Comparison of ENCODE assay signal across 8 cellular contexts in the genomic region with DNA sequence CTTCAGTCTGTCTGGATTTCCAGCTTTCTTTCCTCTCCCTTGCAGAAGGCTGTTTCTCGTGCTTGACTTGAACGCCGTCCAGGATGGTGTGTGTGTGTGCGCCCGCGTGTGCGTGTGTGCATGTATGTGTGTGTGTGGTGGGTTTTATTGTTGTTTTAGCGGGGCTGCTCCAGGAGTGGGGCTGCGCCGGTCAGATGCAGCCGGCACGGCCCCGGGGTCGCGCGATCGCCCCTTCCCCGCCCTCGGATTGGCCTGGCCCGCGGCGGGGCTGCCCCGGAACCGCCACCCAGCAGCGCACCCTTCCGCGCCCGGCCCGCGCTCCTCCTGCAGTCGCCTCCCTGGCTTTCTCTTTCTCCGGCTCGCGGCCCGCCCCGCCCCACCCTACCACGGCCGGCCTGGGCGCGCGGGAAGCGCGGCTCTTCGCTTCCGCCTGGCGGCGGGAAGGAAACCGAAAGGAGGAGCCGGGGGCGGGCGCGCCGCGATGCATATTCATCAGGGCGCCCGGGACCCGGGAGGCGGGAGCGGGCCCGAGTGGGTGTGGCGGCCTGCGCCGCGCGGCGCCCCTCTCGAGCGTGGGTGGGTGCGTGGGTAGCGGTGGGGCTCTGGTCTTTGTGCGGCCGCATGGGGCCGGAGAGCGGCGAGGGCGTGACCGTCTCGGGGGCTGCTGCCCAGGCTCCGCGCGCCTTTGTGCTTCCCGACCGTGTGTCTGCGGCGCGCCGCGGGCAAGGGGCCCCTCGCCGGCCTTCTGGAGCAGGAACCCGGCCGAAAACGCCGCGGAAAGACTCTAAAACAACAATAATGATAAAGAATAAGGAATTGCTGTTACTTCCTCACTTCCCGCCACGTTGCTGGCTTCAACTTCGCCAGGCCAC. TPM values are rescaled to one million over a fixed set of nuclear protein-coding genes. Genes with fewer than 3 reads are reported as not detected.
DNase-seq lines count a peak whose midpoint lies in the region; ATAC-seq and TF ChIP-seq lines count a peak whose summit lies in the region.

No MANE protein-coding gene starts in this region.

- TF ChIP-seq POLR2A in erythroblast (IDR thresholded peaks at IDR 0.05; ENCODE audit: low read length), result peak; percentile 41

- peak overlapping the region; percentile 69 for H3K4me3 ChIP-seq in mucosa of stomach (ENCODE audit: low read length)

- H3K9ac ChIP-seq in mucosa of stomach (ENCODE audit: low read length), result peak overlapping the region; percentile 91

- no peaks in the 10 kb centered on the region for H3K27me3 ChIP-seq in mucosa of stomach (ENCODE audit: control insufficient read depth, insufficient read depth, low read length)

- DNase-seq in Caki2 (ENCODE audit: low read depth), result peak; percentile 92
- DNase-seq in NOMO-1 treated with DMSO at 0.1 percent for 48 hours (lab: John Stamatoyannopoulos, UW; ENCODE audit: unreplicated experiment), result peak; percentile 59
- DNase-seq in activated T-cell treated with anti-CD3 and anti-CD28 coated beads for 4 hours, result peak; percentile 50
- DNase-seq in erythroblast (lab: John Stamatoyannopoulos, UW), result peak; percentile 91 to 94
- peak; percentile 80 for DNase-seq in stimulated activated CD8-positive, alpha-beta memory T cell treated with anti-CD3 and anti-CD28 coated beads, Interleukin-4, amount 100 ng/mL, for 48 hours

- peaks cover 17% of the 10 kb centered on the region for H3K4me1 ChIP-seq in mucosa of stomach (ENCODE audit: control insufficient read depth, insufficient read depth, low read length)

- H3K9me3 ChIP-seq in mucosa of stomach (ENCODE audit: control insufficient read depth, low read length), result no peaks in the 10 kb centered on the region

- in situ Hi-C loops in Caki2 (cut with HindIII; ENCODE audit: low pct_unique_long_range_greater_than_20kb, low sequenced_read_pairs), result no loop called here

- ATAC-seq in GM19452 (IDR thresholded peaks at IDR 0.05; ENCODE audit: unreplicated experiment) (peak; percentile 73), HG03565 (IDR thresholded peaks at IDR 0.05; ENCODE audit: unreplicated experiment) (peak; percentile 82)

- no peaks in the 10 kb centered on the region for H3K36me3 ChIP-seq in mucosa of stomach (ENCODE audit: control insufficient read depth, insufficient read depth, low read length)

RNA-seq across cellular contexts. Expression of gene NFIB, which starts 8.5 kb away (rescaled TPM):
- 15.4 and 16.4 TPM in 2 replicates for total RNA-seq in Caki2 (2014; rRNA removed; shearing (Covaris generic); ENCODE audit: low replicate concordance)

Comparison
In these comparisons a context has a peak if more than half of its experiments do, and no peak if none do; other contexts are left out.
1. Peak in every context shown above with its lines: DNase-seq, ATAC-seq and H3K4me3 ChIP-seq.